In the genomic region with DNA sequence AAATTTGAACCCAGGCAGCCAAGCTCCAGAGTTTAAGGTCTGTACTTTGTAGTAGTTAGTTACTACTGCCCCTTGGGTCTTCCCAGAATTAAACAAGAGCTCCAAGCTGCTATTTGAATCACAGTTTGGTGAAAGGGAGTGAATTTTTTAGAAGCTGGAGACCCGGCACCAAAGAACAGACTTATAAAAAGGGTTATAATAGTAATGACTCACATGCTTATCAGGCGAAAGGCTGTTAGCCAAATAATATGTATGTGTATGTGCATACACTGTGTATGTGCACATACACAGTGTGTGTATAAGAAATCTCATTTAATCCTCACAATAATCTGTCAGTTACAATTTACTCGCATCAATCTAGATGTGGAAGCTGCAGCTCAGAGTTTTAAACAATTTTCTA, we compare ENCODE assay signal across 20 cellular contexts. TPM values are rescaled to one million over a fixed set of nuclear protein-coding genes. Genes with fewer than 3 reads are reported as not detected.
DNase-seq lines count a peak whose midpoint lies in the region; ATAC-seq, FAIRE-seq and TF ChIP-seq lines count a peak whose summit lies in the region.
"Had no signal": no experiment of that assay in that cellular context is flagged by ENCODE, and none has a peak within 500 bp of the region (broad histone marks: within the 10 kb centered on the region; RNA-seq: fewer than 3 reads in every experiment).

No MANE protein-coding gene starts in this region.

- no peak for FAIRE-seq in kidney (lab: Jason Lieb, UNC)
- FAIRE-seq: TTC549 had no signal

- H3K4me1 ChIP-seq in SK-N-SH (ENCODE audit: control insufficient read depth in 1 of 2, insufficient read depth in 2 of 2, low read depth in 1 of 2, low read length in 1 of 2) (peaks cover 0 to 13% of the 10 kb centered on the region in 2 experiments; a peak in 2 of 4 replicates), muscle layer of duodenum (ENCODE audit: control insufficient read depth in 1 of 2, insufficient read depth in 2 of 2, low read length in 2 of 2) (peaks cover 12 to 38% of the 10 kb centered on the region in 2 donors), upper lobe of left lung (peaks cover 24 to 36% (median 32%) of the 10 kb centered on the region in 4 donors), kidney (ENCODE audit: control insufficient read depth in 1 of 2, insufficient read depth in 1 of 2, low read depth in 1 of 2, low read length in 2 of 2) (peaks cover 3 to 12% of the 10 kb centered on the region in 2 donors)

- intact Hi-C loops in kidney (cut with DNase I) = no loop called here

- H3K9me3 ChIP-seq in SK-N-SH (no peaks in the 10 kb centered on the region), muscle layer of duodenum (ENCODE audit: control insufficient read depth in 1 of 2, low read length in 2 of 2) (no peaks in the 10 kb centered on the region), upper lobe of left lung (no peaks in the 10 kb centered on the region), kidney (ENCODE audit: control insufficient read depth in 1 of 2, low read length in 2 of 2) (peaks cover 2 to 3% of the 10 kb centered on the region in 2 donors)

- ATAC-seq in SK-N-SH treated with all-trans-retinoic acid at 6 μM for 48 hours = no peak
- ATAC-seq in upper lobe of left lung (ENCODE audit: low FRiP score in 2 of 2) = no peak
- ATAC-seq in HG03457 (IDR thresholded peaks at IDR 0.05; ENCODE audit: unreplicated experiment) = no peak
- ATAC-seq: natural killer cell treated with Interleukin-12 subunit alpha and Interleukin-12 subunit beta and Interleukin-15 and Interleukin-18, amount 100 ng/mL, for 72 hours had no signal

- H3K36me3 ChIP-seq in SK-N-SH (replicated peaks in 1 of 2; ENCODE audit: control insufficient read depth in 1 of 2, insufficient read depth in 2 of 2, low read length in 1 of 2) (no peaks in the 10 kb centered on the region), muscle layer of duodenum (ENCODE audit: control insufficient read depth in 1 of 2, insufficient read depth in 2 of 2, low read length in 2 of 2) (no peaks in the 10 kb centered on the region), upper lobe of left lung (no peaks in the 10 kb centered on the region), kidney (ENCODE audit: control insufficient read depth in 1 of 2, insufficient read depth in 2 of 2, low read length in 2 of 2) (no peaks in the 10 kb centered on the region)

- no peaks in the 10 kb centered on the region for H3K9me2 ChIP-seq in SK-N-SH

- TF ChIP-seq POLR2A in upper lobe of left lung (IDR thresholded peaks at IDR 0.05) = no peak

- peak overlapping the region; percentile 81 to 83 for H3K27ac ChIP-seq in SK-N-SH (ENCODE audit: low read depth in 2 of 2, low read length in 1 of 2)
- H3K27ac ChIP-seq in muscle layer of duodenum (ENCODE audit: low read length) = peak overlapping the region; percentile 39
- H3K27ac ChIP-seq in upper lobe of left lung = peak overlapping the region in 3 of 4 donors; percentile 56 to 74 (median 70)
- H3K27ac ChIP-seq in kidney (ENCODE audit: low read depth in 2 of 2, low read length in 2 of 2) = peak overlapping the region in 1 of 2 donors; percentile 8
- H3K27ac ChIP-seq: 22Rv1, SK-N-MC had no signal

- H3K4me3 ChIP-seq in SK-N-SH (ENCODE audit: low read depth in 2 of 2, low read length in 1 of 2) (no peak overlapping the region), muscle layer of duodenum (ENCODE audit: low read depth in 1 of 2, low read length in 2 of 2) (no peak overlapping the region), upper lobe of left lung (no peak overlapping the region), kidney (ENCODE audit: low read length in 2 of 2) (no peak overlapping the region)
- H3K4me3 ChIP-seq: SK-N-MC had no signal

- no peak for TF ChIP-seq CTCF in SK-N-SH (IDR thresholded peaks at IDR 0.05)
- no peak for TF ChIP-seq CTCF in upper lobe of left lung (IDR thresholded peaks at IDR 0.05)
- TF ChIP-seq CTCF in GM13977 (IDR thresholded peaks at IDR 0.05; ENCODE audit: extremely low read depth, insufficient read depth, missing control alignments) = no peak
- TF ChIP-seq CTCF in kidney (IDR thresholded peaks at IDR 0.05; ENCODE audit: borderline replicate concordance, extremely low read depth, insufficient read depth) = no peak

- TF ChIP-seq EP300 in SK-N-SH (IDR thresholded peaks at IDR 0.05; ENCODE audit: borderline replicate concordance in 1 of 2, low read depth in 1 of 2, low read length in 1 of 2) (no peak), upper lobe of left lung (IDR thresholded peaks at IDR 0.05) (no peak)

- peaks cover 7% of the 10 kb centered on the region for H3F3A ChIP-seq in SK-N-SH (replicated peaks; ENCODE audit: insufficient read depth)

- POLR2A ChIA-PET in SK-N-SH (lab: Yijun Ruan, JAX) = no interaction called here

- H2AFZ ChIP-seq in SK-N-SH (ENCODE audit: low read depth) = peak overlapping the region; percentile 76

- peak overlapping the region; percentile 56; the same call in 1 of the 2 replicates for H3K4me2 ChIP-seq in SK-N-SH

- H3K9ac ChIP-seq in SK-N-SH (no peak overlapping the region), kidney (ENCODE audit: low read length in 2 of 2) (no peak overlapping the region)

- no peak for DNase-seq in SK-N-SH
- peak; percentile 45 for DNase-seq in dermis blood vessel endothelial cell
- no peak for DNase-seq in upper lobe of left lung
- no peak for DNase-seq in GM13977 (ENCODE audit: low spot score)
- no peak for DNase-seq in kidney
- DNase-seq: activated CD4-positive, alpha-beta T cell treated with anti-CD3 and anti-CD28 coated beads, Interleukin-2, amount 50 U/mL, for 48 hours; activated naive CD8-positive, alpha-beta T cell treated with anti-CD3 and anti-CD28 coated beads for 36 hours; activated T-cell treated with anti-CD3 and anti-CD28 coated beads, Interleukin-2, amount 50 U/mL, for 48 hours; CD4-positive, CD25-positive, alpha-beta regulatory T cell; Karpas-422; NCI-H1417 treated with DMSO at 0.1 percent for 48 hours; NCI-H345; retina had no signal

- WGBS in SK-N-SH (ENCODE audit: low lambda C conversion rate) = 98% methylated on average over 3 of the region's 3 CpGs
- WGBS in upper lobe of left lung, 2 donors = 77 to 87% methylated on average over 3 of the region's 3 CpGs

- H3K79me2 ChIP-seq in SK-N-SH (ENCODE audit: insufficient read depth) = no peaks in the 10 kb centered on the region

- in situ Hi-C loops in GM13977 (cut with MboI; ENCODE audit: low pct_unique_long_range_greater_than_20kb, low sequenced_read_pairs, unreplicated experiment) = no loop called here

- no peaks in the 10 kb centered on the region for H4K20me1 ChIP-seq in SK-N-SH (ENCODE audit: insufficient read depth)

- no peak for TF ChIP-seq RAD21 in SK-N-SH (IDR thresholded peaks at IDR 0.05; ENCODE audit: low read length)

- CTCF ChIA-PET in SK-N-SH (lab: Yijun Ruan, JAX) = interaction anchor here (0.8 to 2.1 kb wide), 2 partner anchors 19 to 59 kb away, joined by 3 to 6 read pairs; no protein-coding TSS in a partner anchor

- H3K27me3 ChIP-seq in SK-N-SH (ENCODE audit: insufficient read depth) = no peaks in the 10 kb centered on the region
- H3K27me3 ChIP-seq in muscle layer of duodenum (ENCODE audit: low read depth, low read length) = no peaks in the 10 kb centered on the region
- H3K27me3 ChIP-seq in upper lobe of left lung = no peaks in the 10 kb centered on the region

TF ChIP-seq in SK-N-SH, 30 proteins besides CTCF, POLR2A, EP300 and RAD21 (continues in another document):
- TF ChIP-seq MXI1 (IDR thresholded peaks at IDR 0.05; ENCODE audit: low read depth, low read length) (no peak), USF2 (IDR thresholded peaks at IDR 0.05; ENCODE audit: borderline replicate concordance, low read depth, low read length) (no peak), TEAD4 (IDR thresholded peaks at IDR 0.05; ENCODE audit: borderline replicate concordance, insufficient read depth) (no peak), RXRA (IDR thresholded peaks at IDR 0.05; ENCODE audit: borderline replicate concordance, low read depth) (no peak)

TF ChIP-seq in SK-N-SH treated with all-trans-retinoic acid at 6 μM for 48 hours, 23 proteins besides CTCF, POLR2A, EP300 and RAD21 (continues in another document):
- TF ChIP-seq, protein P1, sequence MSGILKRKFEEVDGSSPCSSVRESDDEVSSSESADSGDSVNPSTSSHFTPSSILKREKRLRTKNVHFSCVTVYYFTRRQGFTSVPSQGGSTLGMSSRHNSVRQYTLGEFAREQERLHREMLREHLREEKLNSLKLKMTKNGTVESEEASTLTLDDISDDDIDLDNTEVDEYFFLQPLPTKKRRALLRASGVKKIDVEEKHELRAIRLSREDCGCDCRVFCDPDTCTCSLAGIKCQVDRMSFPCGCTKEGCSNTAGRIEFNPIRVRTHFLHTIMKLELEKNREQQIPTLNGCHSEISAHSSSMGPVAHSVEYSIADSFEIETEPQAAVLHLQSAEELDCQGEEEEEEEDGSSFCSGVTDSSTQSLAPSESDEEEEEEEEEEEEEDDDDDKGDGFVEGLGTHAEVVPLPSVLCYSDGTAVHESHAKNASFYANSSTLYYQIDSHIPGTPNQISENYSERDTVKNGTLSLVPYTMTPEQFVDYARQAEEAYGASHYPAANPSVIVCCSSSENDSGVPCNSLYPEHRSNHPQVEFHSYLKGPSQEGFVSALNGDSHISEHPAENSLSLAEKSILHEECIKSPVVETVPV (CRISPR knock-in tag; IDR thresholded peaks at IDR 0.05) = no peak
- TF ChIP-seq RARB (CRISPR knock-in tag; IDR thresholded peaks at IDR 0.05) = no peak
- TF ChIP-seq ARNTL (CRISPR knock-in tag; IDR thresholded peaks at IDR 0.05; ENCODE audit: borderline replicate concordance, low read depth) = no peak
- no peak for TF ChIP-seq OSR1 (CRISPR knock-in tag; IDR thresholded peaks at IDR 0.05)
- TF ChIP-seq BACH2 (CRISPR knock-in tag; IDR thresholded peaks at IDR 0.05; ENCODE audit: borderline replicate concordance) = no peak
- TF ChIP-seq ZNF70 (CRISPR knock-in tag; IDR thresholded peaks at IDR 0.05) = no peak
- TF ChIP-seq PPARA (CRISPR knock-in tag; IDR thresholded peaks at IDR 0.05; ENCODE audit: borderline replicate concordance) = no peak

RNA-seq across cellular contexts. Expression of gene ITGA1, which starts 59.5 kb away (rescaled TPM):
- 7.7 and 9.9 TPM in 2 replicates for polyA plus RNA-seq in SK-N-SH (2012; rRNA removed)
- polyA plus RNA-seq in SK-N-SH (2012; cell fraction: cytosol; rRNA removed) = 5.2 and 9.2 TPM in 2 replicates
- polyA plus RNA-seq in SK-N-SH (2012; cell fraction: nucleus; rRNA removed) = 4.5 and 11.5 TPM in 2 replicates
- 75.4 and 81.2 TPM in 2 replicates for total RNA-seq in dermis blood vessel endothelial cell
- total RNA-seq in upper lobe of left lung = 100 to 1,000 TPM in 1 of 6 donors, 10 to 100 TPM in 5; 19.9 to 134 (median 60.8) TPM
- 65.6 TPM for total RNA-seq in kidney
- 13.3 TPM for polyA plus RNA-seq in kidney (ENCODE audit: insufficient read depth, low read depth, low replicate concordance)
- polyA plus RNA-seq: CD4-positive, CD25-positive, alpha-beta regulatory T cell had no signal

RNA-seq across cellular contexts. Expression of gene PELO, which starts 59.5 kb away (rescaled TPM):
- polyA plus RNA-seq in SK-N-SH (2012; rRNA removed) = 10.7 and 11.5 TPM in 2 replicates
- polyA plus RNA-seq in SK-N-SH (2012; cell fraction: cytosol; rRNA removed) = 8.8 and 10.3 TPM in 2 replicates
- polyA plus RNA-seq in SK-N-SH (2012; cell fraction: nucleus; rRNA removed) = 13.5 and 14.3 TPM in 2 replicates
- 22.8 and 24.0 TPM in 2 replicates for total RNA-seq in dermis blood vessel endothelial cell
- 10 to 100 TPM; 15.0 to 42.3 (median 28.7) TPM for total RNA-seq in upper lobe of left lung
- 38.7 TPM for total RNA-seq in kidney
- 29.6 TPM for polyA plus RNA-seq in kidney (ENCODE audit: insufficient read depth, low read depth, low replicate concordance)
